Comparison of ENCODE assay signal across 19 cellular contexts in genomic region chr19:51821511-51821910, GRCh38. TPM values are rescaled to one million over a fixed set of nuclear protein-coding genes. Genes with fewer than 3 reads are reported as not detected.
DNase-seq lines count a peak whose midpoint lies in the region; ATAC-seq and TF ChIP-seq lines count a peak whose summit lies in the region.
"Had no signal": no experiment of that assay in that cellular context is flagged by ENCODE, and none has a peak within 500 bp of the region (broad histone marks: within the 10 kb centered on the region; RNA-seq: fewer than 3 reads in every experiment).

No MANE protein-coding gene starts in this region.

- H3K9ac ChIP-seq in SK-N-SH (no peak overlapping the region), adipocyte (ENCODE audit: low read length) (peak overlapping the region; percentile 38)

- TF ChIP-seq CTCF in SK-N-SH (IDR thresholded peaks at IDR 0.05): no peak
- no peak for TF ChIP-seq CTCF in left lung (IDR thresholded peaks at IDR 0.05)

- H3K36me3 Mint-ChIP-seq in activated naive CD4-positive, alpha-beta T cell treated with anti-CD3 and anti-CD28 coated beads for 36 hours (ENCODE audit: low read depth): peaks cover 2% of the 10 kb centered on the region

- ATAC-seq in SK-N-SH treated with all-trans-retinoic acid at 6 μM for 48 hours: no peak
- ATAC-seq in left lung: no peak
- ATAC-seq: A549; CD8-positive, alpha-beta T cell had no signal

- H3K4me1 ChIP-seq in SK-N-SH (ENCODE audit: control insufficient read depth in 1 of 2, insufficient read depth in 2 of 2, low read depth in 1 of 2, low read length in 1 of 2) (no peaks in the 10 kb centered on the region; a peak in 1 of 4 replicates), adipocyte (ENCODE audit: control insufficient read depth, insufficient read depth, low read length) (peaks cover 13% of the 10 kb centered on the region), left lung (peaks cover 5 to 37% of the 10 kb centered on the region in 2 donors)
- H3K4me1 ChIP-seq: A549, HAP-1 had no signal

- no peaks in the 10 kb centered on the region for H3K9me2 ChIP-seq in SK-N-SH

- H3K27me3 ChIP-seq in SK-N-SH (ENCODE audit: insufficient read depth): no peaks in the 10 kb centered on the region
- H3K27me3 ChIP-seq in adipocyte (replicated peaks; ENCODE audit: control insufficient read depth, insufficient read depth, low read length): no peaks in the 10 kb centered on the region
- H3K27me3 ChIP-seq in left lung: no peaks in the 10 kb centered on the region

- intact Hi-C loops in left lung (cut with DNase I): no loop called here
- intact Hi-C loops in activated naive CD4-positive, alpha-beta T cell treated with anti-CD3 and anti-CD28 coated beads for 36 hours (cut with micrococcal nuclease): no loop called here

- no peak overlapping the region for H3K4me3 ChIP-seq in SK-N-SH (ENCODE audit: low read depth in 2 of 2, low read length in 1 of 2)
- H3K4me3 ChIP-seq in adipocyte (ENCODE audit: low read length): no peak overlapping the region
- H3K4me3 ChIP-seq in left lung: no peak overlapping the region
- H3K4me3 ChIP-seq: A549, HAP-1 had no signal

- POLR2A ChIA-PET in SK-N-SH (lab: Yijun Ruan, JAX): no interaction called here

- no peak overlapping the region for H2AFZ ChIP-seq in SK-N-SH (ENCODE audit: low read depth)

- WGBS in SK-N-SH (ENCODE audit: low lambda C conversion rate): 0% methylated on average over 3 of the region's 3 CpGs

- no peaks in the 10 kb centered on the region for H4K20me1 ChIP-seq in SK-N-SH (ENCODE audit: insufficient read depth)

- H3K79me2 ChIP-seq in SK-N-SH (ENCODE audit: insufficient read depth): no peaks in the 10 kb centered on the region

- H3K27ac ChIP-seq in SK-N-SH (ENCODE audit: low read depth in 2 of 2, low read length in 1 of 2) (no peak overlapping the region), left lung (peak overlapping the region; percentile 50 to 78)
- H3K27ac ChIP-seq: 22Rv1, A549, C4-2B had no signal

- peaks cover 31% of the 10 kb centered on the region for H3K9me3 Mint-ChIP-seq in activated naive CD4-positive, alpha-beta T cell treated with anti-CD3 and anti-CD28 coated beads for 36 hours

- H3K27me3 Mint-ChIP-seq in activated naive CD4-positive, alpha-beta T cell treated with anti-CD3 and anti-CD28 coated beads for 36 hours (ENCODE audit: low read depth): peaks cover 3% of the 10 kb centered on the region

- TF ChIP-seq EP300 in SK-N-SH (IDR thresholded peaks at IDR 0.05; ENCODE audit: borderline replicate concordance in 1 of 2, low read depth in 1 of 2, low read length in 1 of 2): no peak

- CTCF ChIA-PET in SK-N-SH (lab: Yijun Ruan, JAX): no interaction called here
- CTCF ChIA-PET in activated naive CD4-positive, alpha-beta T cell treated with anti-CD3 and anti-CD28 coated beads for 36 hours (lab: Charles Lee): no interaction called here

- no peak for DNase-seq in SK-N-SH
- DNase-seq in adipocyte (ENCODE audit: low read depth): no peak
- DNase-seq in left lung: no peak
- DNase-seq in HuH-7 (ENCODE audit: low spot score): no peak
- no peak for DNase-seq in activated naive CD4-positive, alpha-beta T cell treated with anti-CD3 and anti-CD28 coated beads for 36 hours
- no peak for DNase-seq in NCI-H2107 (lab: John Stamatoyannopoulos, UW)
- DNase-seq: Calu3; CD8-positive, alpha-beta T cell; DMS53; DND-41; EL; IMR-90 had no signal

- no peak overlapping the region for H3K27ac Mint-ChIP-seq in activated naive CD4-positive, alpha-beta T cell treated with anti-CD3 and anti-CD28 coated beads for 36 hours
- H3K27ac Mint-ChIP-seq: CD8-positive, alpha-beta T cell had no signal

- no peaks in the 10 kb centered on the region for H3K4me1 Mint-ChIP-seq in activated naive CD4-positive, alpha-beta T cell treated with anti-CD3 and anti-CD28 coated beads for 36 hours (ENCODE audit: low read depth)

- H3K4me2 ChIP-seq in SK-N-SH: peak overlapping the region; percentile 25; the same call in 1 of the 2 replicates
- H3K4me2 ChIP-seq: A549 had no signal

- no peak overlapping the region for H3K4me3 Mint-ChIP-seq in activated naive CD4-positive, alpha-beta T cell treated with anti-CD3 and anti-CD28 coated beads for 36 hours
- H3K4me3 Mint-ChIP-seq: CD8-positive, alpha-beta T cell had no signal

- H3K36me3 ChIP-seq in SK-N-SH (replicated peaks in 1 of 2; ENCODE audit: control insufficient read depth in 1 of 2, insufficient read depth in 2 of 2, low read length in 1 of 2) (peaks cover 0 to 4% of the 10 kb centered on the region in 2 experiments), adipocyte (ENCODE audit: control insufficient read depth, insufficient read depth, low read length, severe bottlenecking) (no peaks in the 10 kb centered on the region), left lung (no peaks in the 10 kb centered on the region)
- H3K36me3 ChIP-seq: HAP-1 had no signal

- peaks cover 4% of the 10 kb centered on the region for H3K9me3 ChIP-seq in SK-N-SH
- peaks cover 11% of the 10 kb centered on the region for H3K9me3 ChIP-seq in adipocyte (ENCODE audit: control insufficient read depth, low read length)
- peaks cover 0 to 11% of the 10 kb centered on the region in 2 donors for H3K9me3 ChIP-seq in left lung
- H3K9me3 ChIP-seq: HAP-1 had no signal

- no peak for TF ChIP-seq RAD21 in SK-N-SH (IDR thresholded peaks at IDR 0.05; ENCODE audit: low read length)

- H3F3A ChIP-seq in SK-N-SH (replicated peaks; ENCODE audit: insufficient read depth): no peaks in the 10 kb centered on the region

TF ChIP-seq in SK-N-SH, 30 proteins besides CTCF, POLR2A, EP300 and RAD21:
- no peak for TF ChIP-seq TAF1 (IDR thresholded peaks at IDR 0.05; ENCODE audit: borderline replicate concordance, low read depth, low read length)
- no peak for TF ChIP-seq MXI1 (IDR thresholded peaks at IDR 0.05; ENCODE audit: low read depth, low read length)
- TF ChIP-seq TCF12 (IDR thresholded peaks at IDR 0.05): no peak

TF ChIP-seq in SK-N-SH treated with all-trans-retinoic acid at 6 μM for 48 hours, 23 proteins besides CTCF, POLR2A, EP300 and RAD21:
- TF ChIP-seq, protein P1, sequence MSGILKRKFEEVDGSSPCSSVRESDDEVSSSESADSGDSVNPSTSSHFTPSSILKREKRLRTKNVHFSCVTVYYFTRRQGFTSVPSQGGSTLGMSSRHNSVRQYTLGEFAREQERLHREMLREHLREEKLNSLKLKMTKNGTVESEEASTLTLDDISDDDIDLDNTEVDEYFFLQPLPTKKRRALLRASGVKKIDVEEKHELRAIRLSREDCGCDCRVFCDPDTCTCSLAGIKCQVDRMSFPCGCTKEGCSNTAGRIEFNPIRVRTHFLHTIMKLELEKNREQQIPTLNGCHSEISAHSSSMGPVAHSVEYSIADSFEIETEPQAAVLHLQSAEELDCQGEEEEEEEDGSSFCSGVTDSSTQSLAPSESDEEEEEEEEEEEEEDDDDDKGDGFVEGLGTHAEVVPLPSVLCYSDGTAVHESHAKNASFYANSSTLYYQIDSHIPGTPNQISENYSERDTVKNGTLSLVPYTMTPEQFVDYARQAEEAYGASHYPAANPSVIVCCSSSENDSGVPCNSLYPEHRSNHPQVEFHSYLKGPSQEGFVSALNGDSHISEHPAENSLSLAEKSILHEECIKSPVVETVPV (CRISPR knock-in tag; IDR thresholded peaks at IDR 0.05): no peak
- TF ChIP-seq, protein P2, sequence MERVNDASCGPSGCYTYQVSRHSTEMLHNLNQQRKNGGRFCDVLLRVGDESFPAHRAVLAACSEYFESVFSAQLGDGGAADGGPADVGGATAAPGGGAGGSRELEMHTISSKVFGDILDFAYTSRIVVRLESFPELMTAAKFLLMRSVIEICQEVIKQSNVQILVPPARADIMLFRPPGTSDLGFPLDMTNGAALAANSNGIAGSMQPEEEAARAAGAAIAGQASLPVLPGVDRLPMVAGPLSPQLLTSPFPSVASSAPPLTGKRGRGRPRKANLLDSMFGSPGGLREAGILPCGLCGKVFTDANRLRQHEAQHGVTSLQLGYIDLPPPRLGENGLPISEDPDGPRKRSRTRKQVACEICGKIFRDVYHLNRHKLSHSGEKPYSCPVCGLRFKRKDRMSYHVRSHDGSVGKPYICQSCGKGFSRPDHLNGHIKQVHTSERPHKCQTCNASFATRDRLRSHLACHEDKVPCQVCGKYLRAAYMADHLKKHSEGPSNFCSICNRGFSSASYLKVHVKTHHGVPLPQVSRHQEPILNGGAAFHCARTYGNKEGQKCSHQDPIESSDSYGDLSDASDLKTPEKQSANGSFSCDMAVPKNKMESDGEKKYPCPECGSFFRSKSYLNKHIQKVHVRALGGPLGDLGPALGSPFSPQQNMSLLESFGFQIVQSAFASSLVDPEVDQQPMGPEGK (CRISPR knock-in tag; IDR thresholded peaks at IDR 0.05; ENCODE audit: borderline replicate concordance): no peak
- TF ChIP-seq ISL1 (CRISPR knock-in tag; IDR thresholded peaks at IDR 0.05) (no peak), GLIS3 (CRISPR knock-in tag; IDR thresholded peaks at IDR 0.05) (no peak), ZC3H10 (CRISPR knock-in tag; IDR thresholded peaks at IDR 0.05) (no peak), ARNTL (CRISPR knock-in tag; IDR thresholded peaks at IDR 0.05; ENCODE audit: borderline replicate concordance, low read depth) (no peak), ESRRG (CRISPR knock-in tag; IDR thresholded peaks at IDR 0.05) (no peak)
- TF ChIP-seq, protein P3, sequence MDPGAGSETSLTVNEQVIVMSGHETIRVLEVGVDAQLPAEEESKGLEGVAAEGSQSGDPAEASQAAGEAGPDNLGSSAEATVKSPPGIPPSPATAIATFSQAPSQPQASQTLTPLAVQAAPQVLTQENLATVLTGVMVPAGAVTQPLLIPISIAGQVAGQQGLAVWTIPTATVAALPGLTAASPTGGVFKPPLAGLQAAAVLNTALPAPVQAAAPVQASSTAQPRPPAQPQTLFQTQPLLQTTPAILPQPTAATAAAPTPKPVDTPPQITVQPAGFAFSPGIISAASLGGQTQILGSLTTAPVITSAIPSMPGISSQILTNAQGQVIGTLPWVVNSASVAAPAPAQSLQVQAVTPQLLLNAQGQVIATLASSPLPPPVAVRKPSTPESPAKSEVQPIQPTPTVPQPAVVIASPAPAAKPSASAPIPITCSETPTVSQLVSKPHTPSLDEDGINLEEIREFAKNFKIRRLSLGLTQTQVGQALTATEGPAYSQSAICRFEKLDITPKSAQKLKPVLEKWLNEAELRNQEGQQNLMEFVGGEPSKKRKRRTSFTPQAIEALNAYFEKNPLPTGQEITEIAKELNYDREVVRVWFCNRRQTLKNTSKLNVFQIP (CRISPR knock-in tag; IDR thresholded peaks at IDR 0.05; ENCODE audit: borderline replicate concordance, low read depth): no peak
TF ChIP-seq in SK-N-SH treated with all-trans-retinoic acid at 6 μM for 48 hours: peak in this region for 0.

RNA-seq across cellular contexts. Expression of gene FPR3, which starts 26.6 kb away (rescaled TPM):
- polyA plus RNA-seq in SK-N-SH (2012; rRNA removed): 0.02 and 0.05 TPM in 2 replicates
- 0.08 TPM in 1 of 2 replicates, not detected in the other for polyA plus RNA-seq in SK-N-SH (2012; cell fraction: cytosol; rRNA removed)
- 0.06 TPM in 2 replicates for polyA plus RNA-seq in SK-N-SH (2012; cell fraction: nucleus; rRNA removed)
- 10 to 100 TPM; 28.6 to 75.0 TPM for total RNA-seq in left lung
- total RNA-seq in activated naive CD4-positive, alpha-beta T cell treated with anti-CD3 and anti-CD28 coated beads for 36 hours: not detected
- total RNA-seq: Calu3; CD8-positive, alpha-beta T cell; HT1080; IMR-90 had no signal
- polyA plus RNA-seq: A549, BJ, IMR-90 had no signal

Comparison
In these comparisons a context has a peak if more than half of its experiments do, and no peak if none do; other contexts are left out.
1. H3K27ac ChIP-seq: peak in left lung (2 of 2); none in SK-N-SH (0 of 2).
2. RNA of gene FPR3, which starts 26.6 kb away (total RNA-seq): 28.6 to 75.0 TPM in left lung; not detected in activated naive CD4-positive, alpha-beta T cell treated with anti-CD3 and anti-CD28 coated beads for 36 hours; every median in the first group is over 10 times any median in the second.